In the genomic region with DNA sequence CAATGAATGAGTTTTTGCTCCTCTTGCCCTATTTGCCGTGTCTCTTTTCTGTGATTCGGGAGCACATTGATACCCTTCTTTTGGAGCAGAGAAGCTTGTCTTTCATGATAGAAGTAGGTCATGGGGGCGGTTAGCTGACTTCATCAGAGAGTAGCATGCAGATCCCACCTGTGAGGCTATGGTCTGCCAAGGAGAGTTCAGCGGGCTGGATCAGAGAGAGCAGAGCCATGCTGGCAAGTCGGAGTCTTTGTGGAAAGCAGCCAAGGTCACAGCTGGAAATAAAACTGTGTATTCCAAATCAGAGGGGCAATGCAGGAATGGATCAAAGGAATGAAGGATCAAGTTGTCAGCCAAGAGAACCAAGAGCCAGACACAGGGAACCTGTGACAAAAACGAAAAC, we compare ENCODE assay signal across 21 cellular contexts.
DNase-seq lines count a peak whose midpoint lies in the region; ATAC-seq, FAIRE-seq and TF ChIP-seq lines count a peak whose summit lies in the region.
"Had no signal": no experiment of that assay in that cellular context is flagged by ENCODE, and none has a peak within 500 bp of the region (broad histone marks: within the 10 kb centered on the region; RNA-seq: fewer than 3 reads in every experiment).

No MANE protein-coding gene starts in this region.

- intact Hi-C loops in adrenal gland (cut with DNase I) (no loop called here), pancreas (cut with DNase I) (no loop called here)

- no peak for TF ChIP-seq POLR2A in adrenal gland (IDR thresholded peaks at IDR 0.05)

- H3K4me1 ChIP-seq in adrenal gland (replicated peaks in 1 of 2) (no peaks in the 10 kb centered on the region), pancreas (no peaks in the 10 kb centered on the region)
- H3K4me1 ChIP-seq: BLaER1 treated with 17β-estradiol and CSF1 and Interleukin-3, amounts not matched to agents 10 nM and 100 nM had no signal

- TF ChIP-seq CTCF in adrenal gland (IDR thresholded peaks at IDR 0.05) (no peak), pancreas (IDR thresholded peaks at IDR 0.05) (no peak), D721Med (IDR thresholded peaks at IDR 0.05; ENCODE audit: insufficient read depth, missing control alignments) (no peak)

- DNase-seq in COR-L47 (lab: John Stamatoyannopoulos, UW) (peak; percentile 4), NCI-H1092 (lab: John Stamatoyannopoulos, UW) (peak; percentile 35), adrenal gland (peak in 6 of 7 donors; percentile 35 to 61 (median 51)), pancreas (peak in 4 of 6 donors; percentile 20 to 42 (median 32)), nucleus accumbens (lab: John Stamatoyannopoulos, UW) (no peak), D721Med (ENCODE audit: insufficient read length, low spot score) (no peak)
- DNase-seq: CD8-positive, alpha-beta T cell; GM23248; HCEC 1CT; Kasumi-1; MG63; NCI-H1048; NCI-H187; NCI-H2107; NCI-H446 treated with DMSO at 0.1 percent for 48 hours; NCI-H69 had no signal

- H3K27ac ChIP-seq in adrenal gland, result no peak overlapping the region
- no peak overlapping the region for H3K27ac ChIP-seq in pancreas
- H3K27ac ChIP-seq: BLaER1 treated with 17β-estradiol and CSF1 and Interleukin-3, amounts not matched to agents 10 nM and 100 nM; GM23248 had no signal

- H3K36me3 ChIP-seq in adrenal gland (replicated peaks in 1 of 2) (no peaks in the 10 kb centered on the region), pancreas (no peaks in the 10 kb centered on the region)
- H3K36me3 ChIP-seq: BLaER1 treated with 17β-estradiol and CSF1 and Interleukin-3, amounts not matched to agents 10 nM and 100 nM; MG63 had no signal

- no peak for FAIRE-seq in pancreas (lab: Jason Lieb, UNC)
- FAIRE-seq in D721Med (lab: Jason Lieb, UNC), result no peak
- FAIRE-seq: GM12878, RCC 7860 had no signal

- ATAC-seq in pancreas, result peak in 3 of 4 donors; percentile 58 to 76 (median 66)
- no peak for ATAC-seq in HG02840 (IDR thresholded peaks at IDR 0.05; ENCODE audit: low FRiP score, unreplicated experiment)
- ATAC-seq: CD8-positive, alpha-beta T cell; GM12878; Right ventricle myocardium inferior had no signal

- no peak overlapping the region for H3K4me3 ChIP-seq in adrenal gland
- H3K4me3 ChIP-seq in pancreas, result no peak overlapping the region
- H3K4me3 ChIP-seq: BLaER1 treated with 17β-estradiol and CSF1 and Interleukin-3, amounts not matched to agents 10 nM and 100 nM; GM12878; GM23248; MG63 had no signal

- H3K27me3 ChIP-seq in adrenal gland (no peaks in the 10 kb centered on the region), pancreas (no peaks in the 10 kb centered on the region)
- H3K27me3 ChIP-seq: BLaER1 treated with 17β-estradiol and CSF1 and Interleukin-3, amounts not matched to agents 10 nM and 100 nM; MG63 had no signal

- no peaks in the 10 kb centered on the region for H3K9me3 ChIP-seq in adrenal gland (replicated peaks in 1 of 3)
- no peaks in the 10 kb centered on the region for H3K9me3 ChIP-seq in pancreas
- H3K9me3 ChIP-seq: MG63 had no signal

- WGBS in adrenal gland, 4 donors, result 36 to 48% (median 42%) methylated on average over 6 of the region's 6 CpGs
- WGBS in pancreas, 2 donors, result 30 to 37% methylated on average over 6 of the region's 6 CpGs

Comparison
In these comparisons a context has a peak if more than half of its experiments do, and no peak if none do; other contexts are left out.
1. DNase-seq: peak in COR-L47 (single experiment), NCI-H1092 (single experiment), adrenal gland (6 of 7) and pancreas (4 of 6); none in nucleus accumbens (0 of 56) and D721Med (single experiment).